8 cellular contexts compared by ENCODE assay signal in the genomic region with DNA sequence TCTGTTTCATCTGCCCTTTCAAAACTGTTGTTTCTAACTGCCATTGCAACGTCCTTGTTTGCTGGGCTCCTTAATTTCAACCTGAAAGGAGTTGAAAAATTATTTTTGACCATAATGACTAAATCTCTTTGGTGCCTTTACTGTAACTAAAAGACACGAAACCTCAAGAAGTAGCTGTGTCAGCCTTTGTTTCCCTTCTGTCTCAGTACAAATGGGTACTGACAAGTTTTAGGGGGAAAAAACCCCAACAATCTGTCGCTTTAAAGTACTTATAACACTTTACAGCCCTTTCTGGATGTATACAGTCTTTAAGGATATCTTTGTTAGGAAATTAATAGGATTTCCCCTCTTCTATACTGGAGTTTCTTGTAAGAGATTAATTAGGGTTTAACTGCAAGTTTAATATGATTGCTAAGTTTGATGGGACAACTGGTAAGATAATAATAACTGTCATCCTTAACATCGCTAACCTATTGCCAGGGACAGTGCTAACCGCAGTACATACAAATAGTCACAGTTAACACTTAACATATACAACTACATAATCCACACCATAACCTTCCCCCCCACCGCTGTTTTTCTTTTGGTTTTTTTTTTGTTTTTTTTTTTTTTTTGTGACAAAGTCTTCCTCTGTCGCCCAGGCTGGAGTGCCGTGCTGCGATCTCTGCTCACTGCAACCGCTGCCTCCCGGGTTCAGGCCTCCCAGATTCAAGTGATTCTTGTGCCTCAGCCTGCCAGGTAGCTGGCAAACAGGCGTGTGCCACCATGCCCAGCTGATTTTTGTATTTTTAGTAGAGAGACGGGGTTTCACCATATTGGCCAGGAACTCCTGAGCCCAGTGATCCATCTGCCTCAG. TPM values are rescaled to one million over a fixed set of nuclear protein-coding genes. Genes with fewer than 3 reads are reported as not detected.
DNase-seq lines count a peak whose midpoint lies in the region; ATAC-seq and TF ChIP-seq lines count a peak whose summit lies in the region.

No MANE protein-coding gene starts in this region.

- H3K36me3 Mint-ChIP-seq in activated naive CD8-positive, alpha-beta T cell treated with anti-CD3 and anti-CD28 coated beads for 36 hours, result no peaks in the 10 kb centered on the region
- no peaks in the 10 kb centered on the region for H3K36me3 Mint-ChIP-seq in activated T-helper 2 cell treated with anti-CD3 and anti-CD28 coated beads, Interferon-gamma antibody, Interleukin-2, Interleukin-4, amounts not matched to agents 10 μg/mL and 5 μg/mL and 100 μg/mL, durations not matched to agents 14 hours and 24 hours and 36 hours (ENCODE audit: low read depth)

- H3K9me3 Mint-ChIP-seq in activated naive CD8-positive, alpha-beta T cell treated with anti-CD3 and anti-CD28 coated beads for 36 hours, result no peaks in the 10 kb centered on the region
- no peaks in the 10 kb centered on the region for H3K9me3 Mint-ChIP-seq in activated T-helper 2 cell treated with anti-CD3 and anti-CD28 coated beads, Interferon-gamma antibody, Interleukin-2, Interleukin-4, amounts not matched to agents 10 μg/mL and 5 μg/mL and 100 μg/mL, durations not matched to agents 14 hours and 24 hours and 36 hours

- no peaks in the 10 kb centered on the region for H4K20me1 ChIP-seq in smooth muscle cell (ENCODE audit: low read depth)

- no peak for DNase-seq in activated naive CD8-positive, alpha-beta T cell treated with anti-CD3 and anti-CD28 coated beads for 36 hours
- DNase-seq in hippocampal formation (lab: John Stamatoyannopoulos, UW), result peak; percentile 6 to 48
- DNase-seq in smooth muscle cell (lab: John Stamatoyannopoulos, UW; ENCODE audit: unreplicated experiment), result no peak
- DNase-seq in NOMO-1 treated with DMSO at 0.1 percent for 48 hours (lab: John Stamatoyannopoulos, UW; ENCODE audit: unreplicated experiment), result no peak
- no peak for DNase-seq in T-helper 1 cell
- DNase-seq in activated T-helper 2 cell treated with anti-CD3 and anti-CD28 coated beads, Interferon-gamma antibody, Interleukin-2, Interleukin-4, amounts not matched to agents 10 μg/mL and 5 μg/mL and 100 μg/mL, durations not matched to agents 14 hours and 24 hours and 36 hours (ENCODE audit: low spot score), result no peak

- peak overlapping the region; percentile 30 for H3K4me3 Mint-ChIP-seq in activated naive CD8-positive, alpha-beta T cell treated with anti-CD3 and anti-CD28 coated beads for 36 hours
- no peak overlapping the region for H3K4me3 Mint-ChIP-seq in activated T-helper 2 cell treated with anti-CD3 and anti-CD28 coated beads, Interferon-gamma antibody, Interleukin-2, Interleukin-4, amounts not matched to agents 10 μg/mL and 5 μg/mL and 100 μg/mL, durations not matched to agents 14 hours and 24 hours and 36 hours (ENCODE audit: low read depth)

- H3K27me3 ChIP-seq in smooth muscle cell (ENCODE audit: low read depth), result no peaks in the 10 kb centered on the region

- no peak for TF ChIP-seq CTCF in HEK293 (tag by site-specific recombination; IDR thresholded peaks at IDR 0.05)
- TF ChIP-seq CTCF in smooth muscle cell (IDR thresholded peaks at IDR 0.05; ENCODE audit: borderline replicate concordance, insufficient read depth, poor library complexity, severe bottlenecking), result no peak

- H2AFZ ChIP-seq in smooth muscle cell (ENCODE audit: low read depth), result peak overlapping the region; percentile 30

- H3F3A ChIP-seq in smooth muscle cell (ENCODE audit: low read depth), result peaks cover 28% of the 10 kb centered on the region

- H3K9ac ChIP-seq in smooth muscle cell (ENCODE audit: low read depth), result peak overlapping the region; percentile 26

- H3K27me3 Mint-ChIP-seq in activated naive CD8-positive, alpha-beta T cell treated with anti-CD3 and anti-CD28 coated beads for 36 hours, result peaks cover 84% of the 10 kb centered on the region
- H3K27me3 Mint-ChIP-seq in activated T-helper 2 cell treated with anti-CD3 and anti-CD28 coated beads, Interferon-gamma antibody, Interleukin-2, Interleukin-4, amounts not matched to agents 10 μg/mL and 5 μg/mL and 100 μg/mL, durations not matched to agents 14 hours and 24 hours and 36 hours (ENCODE audit: low read depth), result peaks cover 79% of the 10 kb centered on the region

- intact Hi-C loops in activated T-helper 2 cell treated with anti-CD3 and anti-CD28 coated beads, Interferon-gamma antibody, Interleukin-2, Interleukin-4, amounts not matched to agents 10 μg/mL and 5 μg/mL and 100 μg/mL, durations not matched to agents 14 hours and 24 hours and 36 hours (cut with micrococcal nuclease), result loop anchor here (5.0 kb wide), 1 partner anchor 42 kb away; a partner anchor contains a TSS

- POLR2A ChIA-PET in HEK293 (lab: Yijun Ruan, JAX), result no interaction called here

- H3K9me3 ChIP-seq in HEK293 (ENCODE audit: control insufficient read depth, insufficient read depth, low read depth, low read length) (no peaks in the 10 kb centered on the region), smooth muscle cell (replicated peaks; ENCODE audit: low read depth) (no peaks in the 10 kb centered on the region)

- peaks cover 23% of the 10 kb centered on the region for H3K4me1 Mint-ChIP-seq in activated naive CD8-positive, alpha-beta T cell treated with anti-CD3 and anti-CD28 coated beads for 36 hours
- H3K4me1 Mint-ChIP-seq in activated T-helper 2 cell treated with anti-CD3 and anti-CD28 coated beads, Interferon-gamma antibody, Interleukin-2, Interleukin-4, amounts not matched to agents 10 μg/mL and 5 μg/mL and 100 μg/mL, durations not matched to agents 14 hours and 24 hours and 36 hours (ENCODE audit: low read depth), result peaks cover 8% of the 10 kb centered on the region

- peak overlapping the region; percentile 95 for H3K4me2 ChIP-seq in smooth muscle cell

- WGBS in smooth muscle cell (ENCODE audit: low lambda C conversion rate), result 55% methylated on average over 13 of the region's 13 CpGs

- H3K27ac ChIP-seq in HEK293 (ENCODE audit: extremely low read depth, low read depth, low read length) (no peak overlapping the region; the same call in 1 of the 2 replicates), smooth muscle cell (ENCODE audit: low read depth) (peak overlapping the region; percentile 39)

- H3K36me3 ChIP-seq in HEK293 (ENCODE audit: control insufficient read depth in 2 of 2, insufficient read depth in 1 of 2, low read length in 2 of 2) (no peaks in the 10 kb centered on the region), smooth muscle cell (ENCODE audit: low read depth) (no peaks in the 10 kb centered on the region)

- CTCF ChIA-PET in HEK293 (lab: Yijun Ruan, JAX), result interaction anchor here (0.7 to 2.7 kb wide), 6 partner anchors 25 to 196 kb away, joined by 3 to 12 read pairs (median 4); no protein-coding TSS in a partner anchor

- no peaks in the 10 kb centered on the region for H3K79me2 ChIP-seq in smooth muscle cell (ENCODE audit: low read depth)

- H3K27ac Mint-ChIP-seq in activated naive CD8-positive, alpha-beta T cell treated with anti-CD3 and anti-CD28 coated beads for 36 hours, result no peak overlapping the region
- H3K27ac Mint-ChIP-seq in activated T-helper 2 cell treated with anti-CD3 and anti-CD28 coated beads, Interferon-gamma antibody, Interleukin-2, Interleukin-4, amounts not matched to agents 10 μg/mL and 5 μg/mL and 100 μg/mL, durations not matched to agents 14 hours and 24 hours and 36 hours, result no peak overlapping the region

- H3K4me1 ChIP-seq in HEK293 (ENCODE audit: control insufficient read depth, insufficient read depth, low read length) (peaks cover 16% of the 10 kb centered on the region), smooth muscle cell (ENCODE audit: low read depth) (peaks cover 34% of the 10 kb centered on the region)

- ATAC-seq in HG02870 (IDR thresholded peaks at IDR 0.05; ENCODE audit: unreplicated experiment), result no peak

- H3K4me3 ChIP-seq in HEK293 (ENCODE audit: low read depth, low read length), result peak overlapping the region; percentile 55
- H3K4me3 ChIP-seq in smooth muscle cell, result peak overlapping the region; percentile 66

TF ChIP-seq in HEK293, 187 proteins besides CTCF, POLR2A, EP300 and RAD21 (continues in another document):
- TF ChIP-seq, protein P1, sequence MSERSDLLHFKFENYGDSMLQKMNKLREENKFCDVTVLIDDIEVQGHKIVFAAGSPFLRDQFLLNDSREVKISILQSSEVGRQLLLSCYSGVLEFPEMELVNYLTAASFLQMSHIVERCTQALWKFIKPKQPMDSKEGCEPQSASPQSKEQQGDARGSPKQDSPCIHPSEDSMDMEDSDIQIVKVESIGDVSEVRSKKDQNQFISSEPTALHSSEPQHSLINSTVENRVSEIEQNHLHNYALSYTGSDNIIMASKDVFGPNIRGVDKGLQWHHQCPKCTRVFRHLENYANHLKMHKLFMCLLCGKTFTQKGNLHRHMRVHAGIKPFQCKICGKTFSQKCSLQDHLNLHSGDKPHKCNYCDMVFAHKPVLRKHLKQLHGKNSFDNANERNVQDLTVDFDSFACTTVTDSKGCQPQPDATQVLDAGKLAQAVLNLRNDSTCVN (tag by site-specific recombination; optimal IDR thresholded peaks at IDR 0.05), result no peak
- TF ChIP-seq PRDM1 (tag by site-specific recombination; IDR thresholded peaks at IDR 0.05) (no peak), WT1 (tag by site-specific recombination; IDR thresholded peaks at IDR 0.05) (peak; percentile 63)
- TF ChIP-seq, protein P2, sequence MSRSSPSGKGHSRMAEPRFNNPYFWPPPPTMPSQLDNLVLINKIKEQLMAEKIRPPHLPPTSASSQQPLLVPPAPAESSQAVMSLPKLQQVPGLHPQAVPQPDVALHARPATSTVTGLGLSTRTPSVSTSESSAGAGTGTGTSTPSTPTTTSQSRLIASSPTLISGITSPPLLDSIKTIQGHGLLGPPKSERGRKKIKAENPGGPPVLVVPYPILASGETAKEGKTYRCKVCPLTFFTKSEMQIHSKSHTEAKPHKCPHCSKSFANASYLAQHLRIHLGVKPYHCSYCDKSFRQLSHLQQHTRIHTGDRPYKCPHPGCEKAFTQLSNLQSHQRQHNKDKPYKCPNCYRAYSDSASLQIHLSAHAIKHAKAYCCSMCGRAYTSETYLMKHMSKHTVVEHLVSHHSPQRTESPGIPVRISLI (tag by site-specific recombination; IDR thresholded peaks at IDR 0.05), result peak; percentile 45; the same call in 1 of the 2 replicates

RNA-seq across cellular contexts. Expression of a gene that starts 1.7 kb away (rescaled TPM):
- under 1 TPM; 0.16 to 0.32 TPM for total RNA-seq in activated naive CD8-positive, alpha-beta T cell treated with anti-CD3 and anti-CD28 coated beads for 36 hours
- total RNA-seq in smooth muscle cell, result 16.9 and 17.0 TPM in 2 replicates
- 17.2 and 19.0 TPM in 2 replicates for polyA plus RNA-seq in smooth muscle cell
- 0.05 TPM in 1 of 2 replicates, not detected in the other for total RNA-seq in activated T-helper 2 cell treated with anti-CD3 and anti-CD28 coated beads, Interferon-gamma antibody, Interleukin-2, Interleukin-4, amounts not matched to agents 10 μg/mL and 5 μg/mL and 100 μg/mL, durations not matched to agents 14 hours and 24 hours and 36 hours

RNA-seq across cellular contexts. Expression of a gene that starts 41.3 kb away (rescaled TPM):
- 10 to 100 TPM; 38.9 to 40.0 TPM for total RNA-seq in activated naive CD8-positive, alpha-beta T cell treated with anti-CD3 and anti-CD28 coated beads for 36 hours
- 13.1 and 16.2 TPM in 2 replicates for total RNA-seq in smooth muscle cell
- 11.0 and 14.8 TPM in 2 replicates for polyA plus RNA-seq in smooth muscle cell
- total RNA-seq in activated T-helper 2 cell treated with anti-CD3 and anti-CD28 coated beads, Interferon-gamma antibody, Interleukin-2, Interleukin-4, amounts not matched to agents 10 μg/mL and 5 μg/mL and 100 μg/mL, durations not matched to agents 14 hours and 24 hours and 36 hours, result 29.0 and 31.2 TPM in 2 replicates

Comparison
In these comparisons a context has a peak if more than half of its experiments do, and no peak if none do; other contexts are left out.
1. DNase-seq: peak in hippocampal formation (2 of 2); none in activated naive CD8-positive, alpha-beta T cell treated with anti-CD3 and anti-CD28 coated beads for 36 hours (single experiment), smooth muscle cell (single experiment), NOMO-1 treated with DMSO at 0.1 percent for 48 hours (single experiment), T-helper 1 cell (0 of 5) and activated T-helper 2 cell treated with anti-CD3 and anti-CD28 coated beads, Interferon-gamma antibody, Interleukin-2, Interleukin-4, amounts not matched to agents 10 μg/mL and 5 μg/mL and 100 μg/mL, durations not matched to agents 14 hours and 24 hours and 36 hours (single experiment).
2. RNA of a gene that starts 1.7 kb away (total RNA-seq): 16.9 to 17.0 TPM in smooth muscle cell; 0.16 to 0.32 TPM in activated naive CD8-positive, alpha-beta T cell treated with anti-CD3 and anti-CD28 coated beads for 36 hours and 0.05 TPM in activated T-helper 2 cell treated with anti-CD3 and anti-CD28 coated beads, Interferon-gamma antibody, Interleukin-2, Interleukin-4, amounts not matched to agents 10 μg/mL and 5 μg/mL and 100 μg/mL, durations not matched to agents 14 hours and 24 hours and 36 hours; every median in the first group is over 10 times any median in the second.